Comparison of ENCODE assay signal across 13 cellular contexts in the genomic region with DNA sequence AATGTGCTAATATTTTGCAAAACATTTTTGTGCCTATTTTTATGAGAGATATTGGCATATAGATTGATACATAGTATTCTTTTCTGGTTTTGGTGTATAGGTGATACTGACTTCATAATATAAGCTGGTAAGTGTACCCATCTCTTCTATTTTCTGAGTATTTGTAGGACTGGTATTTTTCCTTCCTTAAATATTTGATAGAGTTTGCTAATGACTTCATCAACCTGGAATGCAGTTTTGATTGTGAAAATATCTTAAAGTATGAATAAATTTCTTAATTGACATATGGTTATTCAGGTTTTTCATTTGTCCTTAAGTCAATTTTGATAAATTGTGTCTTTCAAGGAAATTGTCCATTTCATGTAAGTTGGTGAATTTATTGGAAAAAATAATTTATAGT.
"Had no signal": no experiment of that assay in that cellular context is flagged by ENCODE, and none has a peak within 500 bp of the region (broad histone marks: within the 10 kb centered on the region; RNA-seq: fewer than 3 reads in every experiment).

No MANE protein-coding gene starts in this region.

- H3K9me3 ChIP-seq: pancreas had no signal

- H3K4me3 ChIP-seq: gastroesophageal sphincter, pancreas, smooth muscle cell had no signal

- H3K4me1 ChIP-seq: pancreas had no signal

- H3K27ac ChIP-seq: gastroesophageal sphincter, pancreas had no signal

- H3K36me3 ChIP-seq: gastroesophageal sphincter, pancreas had no signal

- H3K27me3 ChIP-seq: gastroesophageal sphincter, pancreas had no signal

- DNase-seq: effector memory CD8-positive, alpha-beta T cell; glutamatergic neuron; kidney glomerular epithelial cell; mesendoderm; naive B cell; occipital lobe; pancreas; right cardiac atrium; stimulated activated CD4-positive, alpha-beta T cell treated with anti-CD3 and anti-CD28 coated beads, Interleukin-2, amount 100 ng/mL, for 48 hours; stimulated activated naive CD4-positive, alpha-beta T cell treated with Interleukin-2 at 50 U/mL for 16 hours; trophoblast cell had no signal

- ATAC-seq: effector memory CD8-positive, alpha-beta T cell; gastroesophageal sphincter; pancreas; right cardiac atrium had no signal

- H3K4me2 ChIP-seq: smooth muscle cell had no signal
